ENCODE assay signal across 17 cellular contexts in the genomic region with DNA sequence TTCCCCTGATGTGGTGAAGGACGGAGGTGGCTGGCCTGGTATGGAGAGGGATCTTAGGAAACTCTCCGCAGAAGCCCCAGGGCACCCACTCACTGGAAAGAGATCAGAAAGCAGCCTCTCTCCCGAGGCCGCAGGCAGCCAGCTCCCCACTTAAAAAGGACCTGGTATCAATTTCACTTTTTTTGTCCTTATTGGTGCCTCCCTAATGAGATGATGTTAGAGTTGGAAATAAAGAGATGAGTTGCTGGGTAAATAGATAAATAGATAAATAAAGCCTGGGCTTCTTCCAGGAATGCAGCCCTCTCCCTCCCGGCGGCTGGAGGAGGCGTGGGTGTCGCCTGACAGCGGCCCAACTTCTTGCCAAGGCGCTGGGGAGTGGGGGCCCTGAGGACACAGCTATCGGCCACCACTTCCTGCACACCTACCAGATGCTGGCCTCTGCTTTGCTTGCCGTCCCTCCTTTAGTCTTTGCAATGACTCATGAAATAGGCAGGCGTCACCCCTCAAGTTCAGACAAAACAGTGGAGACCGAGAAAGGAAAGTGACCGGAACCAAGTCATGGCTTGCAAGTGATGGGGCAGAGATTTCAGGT. TPM values are rescaled to one million over a fixed set of nuclear protein-coding genes. Genes with fewer than 3 reads are reported as not detected.
DNase-seq lines count a peak whose midpoint lies in the region; ATAC-seq, FAIRE-seq and TF ChIP-seq lines count a peak whose summit lies in the region.
"Had no signal": no experiment of that assay in that cellular context is flagged by ENCODE, and none has a peak within 500 bp of the region (broad histone marks: within the 10 kb centered on the region; RNA-seq: fewer than 3 reads in every experiment).

No MANE protein-coding gene starts in this region.

- H3K4me1 Mint-ChIP-seq in chondrocyte (ENCODE audit: low read depth), result peaks cover 9% of the 10 kb centered on the region

- H3K27me3 ChIP-seq in HepG2 (ENCODE audit: control insufficient read depth in 1 of 2, insufficient read depth in 2 of 2, low read length in 2 of 2) (peaks cover 2 to 12% of the 10 kb centered on the region in 2 experiments; a peak in 2 of 5 replicates), thyroid gland (no peaks in the 10 kb centered on the region)
- H3K27me3 ChIP-seq: tibial nerve had no signal

- WGBS in HepG2 (ENCODE audit: low lambda C conversion rate), result 41% methylated on average over 12 of the region's 15 CpGs
- WGBS in thyroid gland, 2 donors, result 72% methylated on average over 15 of the region's 15 CpGs

- peak overlapping the region; percentile 32 for H3K27ac Mint-ChIP-seq in chondrocyte (ENCODE audit: unreplicated experiment)
- H3K27ac Mint-ChIP-seq: effector memory CD8-positive, alpha-beta T cell had no signal

- no peak for TF ChIP-seq RAD21 in HepG2 (CRISPR knock-in tag; IDR thresholded peaks at IDR 0.05)

- TF ChIP-seq EP300 in HepG2 (IDR thresholded peaks at IDR 0.05; ENCODE audit: low read depth in 2 of 2, low read length in 2 of 2) (no peak), HepG2 (CRISPR knock-in tag; IDR thresholded peaks at IDR 0.05; ENCODE audit: borderline replicate concordance) (no peak)

- H4K20me1 ChIP-seq in HepG2 (ENCODE audit: insufficient read depth, low read length), result no peaks in the 10 kb centered on the region

- DNase-seq in AG10803 (ENCODE audit: low read depth) (peak; percentile 65), HTR-8/SVneo (ENCODE audit: insufficient read length, low spot score) (peak; percentile 93), chondrocyte (ENCODE audit: low spot score) (peak; percentile 46), HepG2 (ENCODE audit: low spot score) (no peak), thyroid gland (no peak), NCI-H146 treated with DMSO at 0.1 percent for 48 hours (lab: John Stamatoyannopoulos, UW; ENCODE audit: unreplicated experiment) (no peak)
- no peak for DNase-seq in activated naive CD4-positive, alpha-beta T cell treated with anti-CD3 and anti-CD28 coated beads, Interleukin-2, amount 50 U/mL, for 16 hours
- no peak for DNase-seq in stimulated activated CD4-positive, alpha-beta T cell treated with anti-CD3 and anti-CD28 coated beads, Interleukin-2, amount 100 ng/mL, for 48 hours
- DNase-seq: activated CD4-positive, alpha-beta T cell treated with anti-CD3 and anti-CD28 coated beads, Interleukin-2, amount 50 U/mL, for 1 hour; effector memory CD8-positive, alpha-beta T cell; midbrain; NCI-H1694 treated with DMSO at 0.1 percent for 48 hours; NCI-H748 treated with DMSO at 0.1 percent for 48 hours had no signal

- FAIRE-seq in HTR-8/SVneo (lab: Jason Lieb, UNC) (peak; percentile 96), HepG2 (lab: Jason Lieb, UNC) (no peak)
- FAIRE-seq: GM12892 had no signal

- no peak overlapping the region for H2AFZ ChIP-seq in HepG2 (ENCODE audit: low read length)
- H2AFZ ChIP-seq: parathyroid adenoma had no signal

- no peak for ATAC-seq in HepG2
- ATAC-seq: effector memory CD8-positive, alpha-beta T cell had no signal

- H3K4me3 Mint-ChIP-seq in chondrocyte (ENCODE audit: unreplicated experiment), result no peak overlapping the region
- H3K4me3 Mint-ChIP-seq: effector memory CD8-positive, alpha-beta T cell had no signal

- TF ChIP-seq POLR2A in HepG2 (IDR thresholded peaks at IDR 0.05; ENCODE audit: insufficient read depth in 1 of 2, low read depth in 2 of 2, low read length in 2 of 2) (no peak), thyroid gland (IDR thresholded peaks at IDR 0.05) (no peak)

- H3K79me2 ChIP-seq in HepG2 (ENCODE audit: insufficient read depth, low read length), result no peaks in the 10 kb centered on the region
- H3K79me2 ChIP-seq: parathyroid adenoma had no signal

- H3K4me3 ChIP-seq in AG10803 (ENCODE audit: low read length) (no peak overlapping the region), HepG2 (replicated peaks in 1 of 3; ENCODE audit: insufficient read depth in 1 of 3, low read depth in 2 of 3, low read length in 3 of 3) (no peak overlapping the region), thyroid gland (replicated peaks in 1 of 3) (no peak overlapping the region)
- H3K4me3 ChIP-seq: tibial nerve had no signal

- H3K9me3 ChIP-seq in HepG2 (ENCODE audit: low read length) (no peaks in the 10 kb centered on the region), thyroid gland (no peaks in the 10 kb centered on the region)
- H3K9me3 ChIP-seq: tibial nerve had no signal

- peaks cover 2% of the 10 kb centered on the region for H3K27me3 Mint-ChIP-seq in chondrocyte (ENCODE audit: low read depth)

- TF ChIP-seq CTCF in AG10803 (conservative IDR thresholded peaks at IDR 0.05; ENCODE audit: low read length), result no peak
- no peak for TF ChIP-seq CTCF in chondrocyte (IDR thresholded peaks at IDR 0.05)
- no peak for TF ChIP-seq CTCF in HepG2 (CRISPR knock-in tag; IDR thresholded peaks at IDR 0.05)
- no peak for TF ChIP-seq CTCF in thyroid gland (IDR thresholded peaks at IDR 0.05)

- no peaks in the 10 kb centered on the region for H3K36me3 Mint-ChIP-seq in chondrocyte (ENCODE audit: low read depth)

- POLR2A ChIA-PET in HepG2 (lab: Yijun Ruan, JAX), result no interaction called here

- CTCF ChIA-PET in HepG2 (lab: Yijun Ruan, JAX; ENCODE audit: low intra/inter-chr PET ratio, low total read pairs), result no interaction called here

- intact Hi-C loops in HepG2 (cut with micrococcal nuclease; ENCODE audit: unreplicated experiment), result no loop called here
- intact Hi-C loops in thyroid gland (cut with DNase I), result no loop called here

- H3K27ac ChIP-seq in HepG2 (ENCODE audit: extremely low read length, insufficient read depth, low read length), result no peak overlapping the region
- H3K27ac ChIP-seq in thyroid gland, result no peak overlapping the region
- H3K27ac ChIP-seq: parathyroid adenoma, tibial nerve had no signal

- H3K9ac ChIP-seq in HepG2 (ENCODE audit: insufficient read depth, low read depth, low read length), result no peak overlapping the region
- H3K9ac ChIP-seq: parathyroid adenoma had no signal

- H3K9me3 Mint-ChIP-seq in chondrocyte (ENCODE audit: low read depth), result no peaks in the 10 kb centered on the region
- H3K9me3 Mint-ChIP-seq: effector memory CD8-positive, alpha-beta T cell had no signal

- H3K4me1 ChIP-seq in HepG2 (ENCODE audit: insufficient read depth, low read length) (no peaks in the 10 kb centered on the region), thyroid gland (no peaks in the 10 kb centered on the region)
- H3K4me1 ChIP-seq: parathyroid adenoma, tibial nerve had no signal

- H3K36me3 ChIP-seq in HepG2 (replicated peaks in 1 of 2; ENCODE audit: control insufficient read depth in 1 of 2, insufficient read depth in 2 of 2, low read length in 2 of 2), result no peaks in the 10 kb centered on the region
- H3K36me3 ChIP-seq in thyroid gland, result no peaks in the 10 kb centered on the region
- H3K36me3 ChIP-seq: tibial nerve had no signal

- in situ Hi-C loops in HepG2 (cut with HindIII; ENCODE audit: extremely low pct_ligation_motif_present, low pct_unique_long_range_greater_than_20kb), result no loop called here

- no peak overlapping the region for H3K4me2 ChIP-seq in HepG2 (ENCODE audit: low read depth, low read length)

- no TSS peak for BruUV-seq in HepG2 (replicated peaks; lab: Mats Ljungman, UMichigan)

TF ChIP-seq in HepG2, 621 proteins besides CTCF, POLR2A, EP300 and RAD21:
- TF ChIP-seq FOSL2 (CRISPR knock-in tag; IDR thresholded peaks at IDR 0.05), result 0 out of 2 replicates have a peak, but pooled peaks have one; percentile 15
- TF ChIP-seq ZNF33B (CRISPR knock-in tag; IDR thresholded peaks at IDR 0.05), result no peak

RNA-seq across cellular contexts. Expression of gene LINC01488, which starts 42.9 kb away (rescaled TPM):
- total RNA-seq in chondrocyte, result not detected in 3 replicates
- total RNA-seq in HepG2 (2016; rRNA removed; fragmentation: Illumina TruSeq; extraction: Trizol), result 0.14 and 0.58 TPM in 2 replicates
- total RNA-seq in HepG2 (2016; cell fraction: cytosol; rRNA removed; fragmentation: Illumina TruSeq; extraction: Trizol; ENCODE audit: low read depth), result 0.10 and 0.18 TPM in 2 replicates
- 0.09 and 0.74 TPM in 2 replicates for total RNA-seq in HepG2 (2016; cell fraction: insoluble cytoplasmic fraction; rRNA removed; fragmentation: Illumina TruSeq; extraction: Trizol)
- 0.17 and 0.31 TPM in 2 replicates for total RNA-seq in HepG2 (2016; cell fraction: membrane; rRNA removed; fragmentation: Illumina TruSeq; extraction: Trizol)
- total RNA-seq in HepG2 (2016; cell fraction: nucleus; rRNA removed; fragmentation: Illumina TruSeq; extraction: Trizol), result 0.47 and 1.4 TPM in 2 replicates
- polyA plus RNA-seq in HepG2 (2011; rRNA removed), result 0.13 and 0.26 TPM in 2 replicates
- 0.11 TPM in 1 of 2 replicates, not detected in the other for polyA plus RNA-seq in HepG2 (2011; cell fraction: cytosol; rRNA removed)
- polyA plus RNA-seq in HepG2 (2011; cell fraction: nucleus; rRNA removed), result 0.31 and 1.3 TPM in 2 replicates
- 0.04 TPM in 1 of 2 replicates, not detected in the other for polyA plus RNA-seq in HepG2 (2012)
- polyA plus RNA-seq in HepG2 (2016; cell fraction: cytosol; fragmentation: Illumina TruSeq; extraction: Trizol; ENCODE audit: low read depth), result 0.09 and 0.12 TPM in 2 replicates
- 0.21 and 0.39 TPM in 2 replicates for polyA plus RNA-seq in HepG2 (2016; cell fraction: insoluble cytoplasmic fraction; fragmentation: Illumina TruSeq; extraction: Trizol; ENCODE audit: low read depth)
- polyA plus RNA-seq in HepG2 (2016; cell fraction: membrane; fragmentation: Illumina TruSeq; extraction: Trizol; ENCODE audit: low read depth), result 0.22 TPM in 2 replicates
- polyA plus RNA-seq in HepG2 (2016; cell fraction: nucleus; fragmentation: Illumina TruSeq; extraction: Trizol; ENCODE audit: insufficient read depth, low read depth), result 1.7 and 3.1 TPM in 2 replicates
- polyA minus RNA-seq in HepG2 (2011; rRNA and poly(A)+ RNA removed; ENCODE audit: low replicate concordance), result 0.16 TPM in 1 of 2 replicates, not detected in the other
- not detected in 2 replicates for polyA minus RNA-seq in HepG2 (2011; cell fraction: cytosol; rRNA and poly(A)+ RNA removed)
- 0.12 and 0.39 TPM in 2 replicates for polyA minus RNA-seq in HepG2 (2011; cell fraction: nucleus; rRNA and poly(A)+ RNA removed)
- not detected for total RNA-seq in thyroid gland
- total RNA-seq: T-helper 2 cell treated with Interferon-gamma antibody and Interleukin-4, amounts not matched to agents 100 ng/mL and 5 ng/mL, for 36 hours; tibial nerve had no signal

Comparison
In these comparisons a context has a peak if more than half of its experiments do, and no peak if none do; other contexts are left out.
1. DNase-seq: peak in AG10803 (single experiment), HTR-8/SVneo (single experiment) and chondrocyte (single experiment); none in HepG2 (single experiment), thyroid gland (0 of 2), NCI-H146 treated with DMSO at 0.1 percent for 48 hours (single experiment), activated naive CD4-positive, alpha-beta T cell treated with anti-CD3 and anti-CD28 coated beads, Interleukin-2, amount 50 U/mL, for 16 hours (single experiment) and stimulated activated CD4-positive, alpha-beta T cell treated with anti-CD3 and anti-CD28 coated beads, Interleukin-2, amount 100 ng/mL, for 48 hours (0 of 2).